26 cellular contexts compared by ENCODE assay signal in genomic region chr3:127461286-127461685, GRCh38.
"Had no signal": no experiment of that assay in that cellular context is flagged by ENCODE, and none has a peak within 500 bp of the region (broad histone marks: within the 10 kb centered on the region; RNA-seq: fewer than 3 reads in every experiment).

No MANE protein-coding gene starts in this region.

- H3K4me1 Mint-ChIP-seq: activated B cell treated with CpG ODN at 0.5 μM for 24 hours had no signal

- H3K27ac Mint-ChIP-seq: activated B cell treated with CpG ODN at 0.5 μM for 24 hours; activated CD4-positive, alpha-beta T cell treated with anti-CD3 and anti-CD28 coated beads for 36 hours; activated naive CD8-positive, alpha-beta T cell; activated T-helper 2 cell treated with anti-CD3 and anti-CD28 coated beads, Interferon-gamma antibody, Interleukin-2, Interleukin-4, amounts not matched to agents 10 μg/mL and 5 μg/mL and 100 μg/mL, durations not matched to agents 14 hours and 24 hours and 36 hours; naive thymus-derived CD4-positive, alpha-beta T cell; stimulated activated naive B cell treated with anti-CD40 and anti-IgM and Interleukin-4, amounts not matched to agents 10 μg/mL and 1 μg/mL and 100 μg/mL, for 72 hours had no signal

- H3K36me3 ChIP-seq: adrenal gland, ascending aorta, brain microvascular endothelial cell, lower lobe of right lung, ovary, prostate gland, transverse colon had no signal

- H3K9me3 Mint-ChIP-seq: activated B cell treated with CpG ODN at 0.5 μM for 24 hours; activated T-cell treated with anti-CD3 and anti-CD28 coated beads, Interleukin-2, amount 50 U/mL, for 4 hours; activated T-helper 2 cell treated with anti-CD3 and anti-CD28 coated beads, Interferon-gamma antibody, Interleukin-2, Interleukin-4, amounts not matched to agents 10 μg/mL and 5 μg/mL and 100 μg/mL, durations not matched to agents 14 hours and 24 hours and 36 hours; stimulated activated naive B cell treated with anti-CD40 and anti-IgM and Interleukin-4, amounts not matched to agents 10 μg/mL and 1 μg/mL and 100 μg/mL, for 72 hours had no signal

- H3K4me3 Mint-ChIP-seq: activated B cell treated with CpG ODN at 0.5 μM for 24 hours; activated CD4-positive, alpha-beta T cell treated with anti-CD3 and anti-CD28 coated beads for 36 hours; activated naive CD8-positive, alpha-beta T cell; activated T-cell treated with anti-CD3 and anti-CD28 coated beads, Interleukin-2, amount 50 U/mL, for 4 hours; naive thymus-derived CD4-positive, alpha-beta T cell; stimulated activated naive B cell treated with anti-CD40 and anti-IgM and Interleukin-4, amounts not matched to agents 10 μg/mL and 1 μg/mL and 100 μg/mL, for 72 hours had no signal

- H3K36me3 Mint-ChIP-seq: activated naive CD8-positive, alpha-beta T cell; stimulated activated naive B cell treated with anti-CD40 and anti-IgM and Interleukin-4, amounts not matched to agents 10 μg/mL and 1 μg/mL and 100 μg/mL, for 72 hours had no signal

- H3K27me3 ChIP-seq: ascending aorta, ovary had no signal

- ATAC-seq: activated CD4-positive, alpha-beta T cell treated with anti-CD3 and anti-CD28 coated beads for 36 hours; activated T-cell treated with anti-CD3 and anti-CD28 coated beads, Interleukin-2, amount 50 U/mL, for 4 hours; foreskin keratinocyte; left lobe of liver; lower lobe of right lung; naive thymus-derived CD4-positive, alpha-beta T cell; stimulated activated naive B cell treated with anti-CD40 and anti-IgM and Interleukin-4, amounts not matched to agents 10 μg/mL and 1 μg/mL and 100 μg/mL, for 72 hours had no signal

- FAIRE-seq: urothelium cell line had no signal

- DNase-seq: activated B cell treated with CpG ODN at 0.5 μM for 24 hours; activated CD4-positive, alpha-beta T cell treated with anti-CD3 and anti-CD28 coated beads for 36 hours; activated CD4-positive, alpha-beta T cell treated with anti-CD3 and anti-CD28 coated beads, Interleukin-2, amount 50 U/mL, for 48 hours; activated CD8-positive, alpha-beta memory T cell treated with anti-CD3 and anti-CD28 coated beads, Interleukin-2, amount 50 U/mL, for 48 hours; activated naive CD4-positive, alpha-beta T cell; activated T-cell treated with anti-CD3 and anti-CD28 coated beads, Interleukin-2, amount 50 U/mL, for 4 hours; adrenal gland; brain microvascular endothelial cell; caudate nucleus; dermis blood vessel endothelial cell; effector CD8-positive, alpha-beta T cell; foreskin keratinocyte; lower lobe of right lung; mesendoderm; naive thymus-derived CD4-positive, alpha-beta T cell; ovary; stimulated activated CD4-positive, alpha-beta T cell treated with anti-CD3 and anti-CD28 coated beads, Interleukin-2, amount 100 ng/mL, for 48 hours; stimulated activated CD8-positive, alpha-beta memory T cell treated with anti-CD3 and anti-CD28 coated beads, Interleukin-4, amount 100 ng/mL, for 48 hours; stimulated activated naive B cell treated with anti-CD40 and anti-IgM and Interleukin-4, amounts not matched to agents 10 μg/mL and 1 μg/mL and 100 μg/mL, for 72 hours; transverse colon had no signal

- H3K9me3 ChIP-seq: adrenal gland, ascending aorta, lower lobe of right lung, ovary, prostate gland, transverse colon had no signal

- H3K4me3 ChIP-seq: adrenal gland, ascending aorta, lower lobe of right lung, ovary, prostate gland, transverse colon had no signal

- H3K27ac ChIP-seq: adrenal gland, ascending aorta, brain microvascular endothelial cell, foreskin keratinocyte, lower lobe of right lung, ovary, prostate gland, transverse colon had no signal
